Comparison of ENCODE assay signal across 1 cellular context in the genomic region with DNA sequence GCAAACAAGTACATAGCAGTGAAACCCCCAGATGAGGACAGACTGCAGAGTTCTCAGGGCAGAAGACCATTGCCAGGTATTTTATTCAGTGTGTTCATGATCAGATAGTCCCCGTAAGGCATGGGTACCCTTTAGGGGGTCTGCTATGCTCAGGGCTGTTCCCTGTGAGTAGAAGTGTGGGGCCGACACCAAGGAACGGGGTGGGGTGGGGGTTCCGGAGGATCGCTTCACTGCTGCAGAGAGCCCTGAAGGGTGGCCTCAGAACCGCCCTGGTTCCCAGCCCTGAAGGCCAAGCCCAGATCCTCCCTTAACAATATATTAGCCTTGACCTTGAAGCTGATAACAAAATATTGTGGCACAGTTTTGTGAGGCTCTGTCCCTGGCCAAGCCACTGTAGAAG.
TF ChIP-seq lines count a peak whose summit lies in the region.

No MANE protein-coding gene starts in this region.

TF ChIP-seq in SK-N-SH treated with all-trans-retinoic acid at 6 μM for 48 hours, 23 proteins besides CTCF, POLR2A, EP300 and RAD21 (continued from another document):
- TF ChIP-seq ZFP30 (CRISPR knock-in tag; IDR thresholded peaks at IDR 0.05): no peak
- TF ChIP-seq CSRNP3 (CRISPR knock-in tag; IDR thresholded peaks at IDR 0.05): no peak
